In the genomic region with DNA sequence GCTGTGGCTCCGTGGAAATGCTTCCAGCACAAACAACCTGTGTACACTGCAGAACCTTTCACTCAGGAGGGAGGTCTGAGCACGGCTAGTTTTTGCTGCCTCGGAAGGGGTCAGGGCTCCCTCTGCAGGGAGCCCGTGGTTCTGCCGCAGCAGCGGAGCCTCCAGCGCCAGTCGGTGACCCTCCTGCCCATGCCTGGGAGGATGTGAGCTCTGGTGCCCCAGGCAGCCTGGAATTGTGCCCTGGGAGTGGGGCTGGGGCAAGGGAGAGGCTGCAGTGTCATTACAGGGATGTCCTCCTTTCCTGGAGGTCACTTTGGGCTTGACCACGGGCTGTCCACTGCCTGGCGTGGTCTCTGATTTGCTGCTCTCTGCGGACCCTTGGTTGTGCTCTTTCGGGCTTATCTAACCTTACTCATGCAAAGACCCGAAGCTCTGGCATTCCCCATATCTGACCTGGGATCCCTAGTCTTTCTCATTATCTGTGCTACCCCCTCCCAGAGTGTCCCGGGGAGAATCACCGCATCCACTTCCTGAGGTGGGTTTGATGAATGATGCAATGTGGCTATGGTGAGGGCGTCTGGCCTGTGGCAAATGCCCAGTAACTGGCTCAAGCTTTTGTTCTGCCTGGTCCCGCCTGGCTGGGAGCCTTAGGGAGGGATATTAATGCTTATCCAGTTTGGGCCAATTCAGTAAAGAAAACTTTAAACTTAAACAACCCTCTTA, we compare ENCODE assay signal across 8 cellular contexts. TPM values are rescaled to one million over a fixed set of nuclear protein-coding genes. Genes with fewer than 3 reads are reported as not detected.
DNase-seq lines count a peak whose midpoint lies in the region; ATAC-seq and TF ChIP-seq lines count a peak whose summit lies in the region.

No MANE protein-coding gene starts in this region.

- H3K27me3 ChIP-seq in DND-41 (ENCODE audit: insufficient read depth, low read length, poor library complexity) (no peaks in the 10 kb centered on the region), MG63 (no peaks in the 10 kb centered on the region)

- H3K4me2 ChIP-seq in DND-41 (ENCODE audit: insufficient read depth, low read length): peak overlapping the region; percentile 42

- H3K9me3 Mint-ChIP-seq in T-cell: no peaks in the 10 kb centered on the region

- no peaks in the 10 kb centered on the region for H4K20me1 ChIP-seq in DND-41 (ENCODE audit: insufficient read depth, low read length)

- peaks cover 76 to 91% (median 81%) of the 10 kb centered on the region in 3 donors for H3K4me1 Mint-ChIP-seq in T-cell

- intact Hi-C loops in left cardiac atrium (cut with DNase I): loop anchor here (5.0 to 10.0 kb wide), 4 partner anchors 57 to 390 kb away; partner anchors contain the start of genes RSPH3 (in 1 of the 2) and TAGAP (in 1 of the 2)
- intact Hi-C loops in sciatic nerve (cut with DNase I): no loop called here

- H3K4me1 ChIP-seq in DND-41 (ENCODE audit: insufficient read depth, low read length): peaks cover 43% of the 10 kb centered on the region

- H3K36me3 ChIP-seq in DND-41 (ENCODE audit: insufficient read depth, low read length) (no peaks in the 10 kb centered on the region), MG63 (no peaks in the 10 kb centered on the region)

- H2AFZ ChIP-seq in DND-41 (ENCODE audit: low read depth, low read length): peak overlapping the region; percentile 63

- H3K4me3 ChIP-seq in DND-41 (ENCODE audit: low read depth in 1 of 2, low read length in 2 of 2) (no peak overlapping the region), MG63 (no peak overlapping the region)

- CTCF ChIA-PET in T-cell (lab: Charles Lee): interaction anchor here (0.5 to 6.6 kb wide), 32 partner anchors 9 to 480 kb away, joined by 3 to 130 read pairs (median 4); partner anchors contain the start of gene TAGAP (in 2 of the 2)

- H3K9ac ChIP-seq in DND-41 (ENCODE audit: low read depth, low read length): peak overlapping the region; percentile 21; the same call in 1 of the 2 replicates

- peak overlapping the region in 2 of 3 donors; percentile 44 to 70 for H3K4me3 Mint-ChIP-seq in T-cell

- DNase-seq in DND-41: peak; percentile 78
- DNase-seq in MG63: peak; percentile 60
- DNase-seq in T-cell: peak; percentile 59 to 84 (median 74)
- peak; percentile 61 for DNase-seq in activated naive CD8-positive, alpha-beta T cell treated with anti-CD3 and anti-CD28 coated beads, Interleukin-2, amount 50 U/mL, for 16 hours (ENCODE audit: low read depth, low spot score)
- peak; percentile 57 for DNase-seq in left cardiac atrium
- DNase-seq in sciatic nerve (ENCODE audit: low spot score): peak; percentile 81
- no peak for DNase-seq in cortex of kidney (lab: John Stamatoyannopoulos, UW)

- H3K27me3 Mint-ChIP-seq in T-cell: no peaks in the 10 kb centered on the region

- ATAC-seq in DND-41 (ENCODE audit: insufficient read depth, low read depth) (peak; percentile 64), GM21786 (IDR thresholded peaks at IDR 0.05; ENCODE audit: unreplicated experiment) (peak; percentile 41), T-cell (replicated peaks in 1 of 4) (peak; percentile 53 to 68 (median 66)), left cardiac atrium (peak; percentile 85 to 91), sciatic nerve (peak; percentile 90)

- H3K27ac ChIP-seq in DND-41 (ENCODE audit: low read length): no peak overlapping the region; the same call in 1 of the 2 replicates

- H3K36me3 Mint-ChIP-seq in T-cell: no peaks in the 10 kb centered on the region

- POLR2A ChIA-PET in T-cell (lab: Charles Lee): interaction anchor here (0.5 to 1.8 kb wide), 5 partner anchors 60 to 65 kb away, joined by 3 to 6 read pairs (median 4); partner anchors contain the start of gene TAGAP (in 2 of the 2)

- H3K9me3 ChIP-seq in DND-41 (ENCODE audit: insufficient read depth, low read length, severe bottlenecking) (no peaks in the 10 kb centered on the region), MG63 (no peaks in the 10 kb centered on the region)

- no peaks in the 10 kb centered on the region for H3K79me2 ChIP-seq in DND-41 (ENCODE audit: insufficient read depth, low read length)

- peak; percentile 97 for TF ChIP-seq CTCF in DND-41 (IDR thresholded peaks at IDR 0.05; ENCODE audit: borderline replicate concordance, extremely low read depth, low read length, poor library complexity, severe bottlenecking)

- H3K27ac Mint-ChIP-seq in T-cell: peak overlapping the region; percentile 86 to 95

RNA-seq across cellular contexts. Expression of gene TAGAP, which starts 59.5 kb away (rescaled TPM):
- not detected in 2 replicates for total RNA-seq in MG63 (2014; rRNA removed; shearing (Covaris generic); ENCODE audit: low replicate concordance)
- 100 to 1,000 TPM; 110 to 224 (median 128) TPM for total RNA-seq in T-cell
- 1 to 10 TPM; 1.6 to 2.6 TPM for total RNA-seq in left cardiac atrium
- total RNA-seq in sciatic nerve: 8.0 TPM

Comparison
In these comparisons a context has a peak if more than half of its experiments do, and no peak if none do; other contexts are left out.
1. RNA of gene TAGAP, which starts 59.5 kb away (total RNA-seq): 110 to 224 TPM in T-cell; 8.0 TPM in sciatic nerve (single experiment), 1.6 to 2.6 TPM in left cardiac atrium and not detected in MG63; every median in the first group is over 10 times any median in the second.
2. Peak in every context shown above with its lines, with median percentiles within 50 percentile points of each other: ATAC-seq.